Comparison of ENCODE assay signal across 19 cellular contexts in genomic region chr12:121102307-121102706, GRCh38. TPM values are rescaled to one million over a fixed set of nuclear protein-coding genes. Genes with fewer than 3 reads are reported as not detected.
A peak's percentile ranks its signal among the peaks of the same experiment; 100 is the strongest.
DNase-seq lines count a peak whose midpoint lies in the region; ATAC-seq lines count a peak whose summit lies in the region.
"Had no signal": no experiment of that assay in that cellular context is flagged by ENCODE, and none has a peak within 500 bp of the region (broad histone marks: within the 10 kb centered on the region; RNA-seq: fewer than 3 reads in every experiment).

No MANE protein-coding gene starts in this region.

- no peak for ATAC-seq in HG03354 (IDR thresholded peaks at IDR 0.05; ENCODE audit: poor library complexity, severe bottlenecking, unreplicated experiment)
- ATAC-seq: A549, HCT116 had no signal

- DNase-seq in NCI-H748 (lab: John Stamatoyannopoulos, UW; ENCODE audit: unreplicated experiment) = peak; percentile 12
- no peak for DNase-seq in NCI-H748 treated with DMSO at 0.1 percent for 48 hours (lab: John Stamatoyannopoulos, UW)
- DNase-seq in NAMALWA (ENCODE audit: low spot score) = peak; percentile 14
- peak; percentile 47 for DNase-seq in mesenteric fat pad (ENCODE audit: low spot score)
- no peak for DNase-seq in NCI-H774 (lab: John Stamatoyannopoulos, UW)
- DNase-seq in activated T-cell treated with anti-CD3 and anti-CD28 coated beads, Interleukin-2, amount 50 U/mL, for 1 hour = no peak
- DNase-seq: 8988T; ACHN; AML-193; C1 segment of cervical spinal cord; Calu3; CD4-positive, alpha-beta memory T cell; COR-L47; DMS153; DND-41; H7 had no signal

RNA-seq across cellular contexts. Expression of gene P2RX7, which starts 30.4 kb away (rescaled TPM):
- total RNA-seq in mesenteric fat pad = 4.7 TPM
- total RNA-seq: Calu3, H7 had no signal

Comparison
In these comparisons a context has a peak if more than half of its experiments do, and no peak if none do; other contexts are left out.
1. DNase-seq: peak in NCI-H748 (single experiment), NAMALWA (single experiment) and mesenteric fat pad (single experiment); none in NCI-H748 treated with DMSO at 0.1 percent for 48 hours (single experiment), NCI-H774 (single experiment) and activated T-cell treated with anti-CD3 and anti-CD28 coated beads, Interleukin-2, amount 50 U/mL, for 1 hour (single experiment).